ENCODE assay signal across 8 cellular contexts in genomic region chr21:30044447-30045064, GRCh38.
DNase-seq lines count a peak whose midpoint lies in the region; ATAC-seq, FAIRE-seq and TF ChIP-seq lines count a peak whose summit lies in the region.

No MANE protein-coding gene starts in this region.

- TF ChIP-seq POLR2A in A549 (IDR thresholded peaks at IDR 0.05; ENCODE audit: low read length) (no peak), Peyer's patch (IDR thresholded peaks at IDR 0.05) (no peak)

- H3K27ac ChIP-seq in A549 (no peak overlapping the region), Peyer's patch (no peak overlapping the region), smooth muscle cell (ENCODE audit: low read depth) (no peak overlapping the region)

- no peak overlapping the region for H3K9ac ChIP-seq in smooth muscle cell (ENCODE audit: low read depth)

- H4K20me1 ChIP-seq in smooth muscle cell (ENCODE audit: low read depth): no peaks in the 10 kb centered on the region

- peak in 1 of 2 experiments; percentile 6 for DNase-seq in A549 (ENCODE audit: low read depth in 1 of 2, low spot score in 1 of 2)
- no peak for DNase-seq in GM06990 (ENCODE audit: extremely low read depth, insufficient read length)
- peak in 1 of 3 donors; percentile 47 for DNase-seq in Peyer's patch
- peak; percentile 36 for DNase-seq in fibroblast of the aortic adventitia (ENCODE audit: low read depth)
- DNase-seq in smooth muscle cell (lab: John Stamatoyannopoulos, UW; ENCODE audit: unreplicated experiment): no peak
- no peak for DNase-seq in activated gamma-delta T cell (lab: John Stamatoyannopoulos, UW)
- DNase-seq in NK-92 (lab: John Stamatoyannopoulos, UW; ENCODE audit: unreplicated experiment): no peak

- H3K9me3 ChIP-seq in A549 (no peaks in the 10 kb centered on the region), Peyer's patch (no peaks in the 10 kb centered on the region), smooth muscle cell (replicated peaks; ENCODE audit: low read depth) (peaks cover 7% of the 10 kb centered on the region)

- no peak overlapping the region for H2AFZ ChIP-seq in smooth muscle cell (ENCODE audit: low read depth)

- TF ChIP-seq CTCF in A549 (IDR thresholded peaks at IDR 0.05): peak; percentile 44; the same call in 2 of the 3 replicates
- TF ChIP-seq CTCF in GM06990 (IDR thresholded peaks at IDR 0.05; ENCODE audit: insufficient read depth, low read length, poor library complexity, severe bottlenecking): peak; percentile 79
- TF ChIP-seq CTCF in Peyer's patch (IDR thresholded peaks at IDR 0.05): peak in 5 of 6 experiments; percentile 60 to 77 (median 70)
- peak; percentile 89 for TF ChIP-seq CTCF in fibroblast of the aortic adventitia (IDR thresholded peaks at IDR 0.05; ENCODE audit: insufficient read depth, low read length)
- TF ChIP-seq CTCF in smooth muscle cell (IDR thresholded peaks at IDR 0.05; ENCODE audit: borderline replicate concordance, insufficient read depth, poor library complexity, severe bottlenecking): peak; percentile 92

- TF ChIP-seq EP300 in A549 (IDR thresholded peaks at IDR 0.05): no peak

- H3K4me1 ChIP-seq in A549 (no peaks in the 10 kb centered on the region), Peyer's patch (no peaks in the 10 kb centered on the region), smooth muscle cell (ENCODE audit: low read depth) (no peaks in the 10 kb centered on the region)

- H3K4me2 ChIP-seq in A549 (no peak overlapping the region), smooth muscle cell (no peak overlapping the region)

- no peak for FAIRE-seq in A549 (lab: Jason Lieb, UNC)

- H3K79me2 ChIP-seq in smooth muscle cell (ENCODE audit: low read depth): no peaks in the 10 kb centered on the region

- POLR2A ChIA-PET in A549 (lab: Yijun Ruan, JAX): no interaction called here

- WGBS in A549 (ENCODE audit: missing lambda C conversion rate): 2% methylated on average over 3 of the region's 3 CpGs
- 75% methylated on average over 3 of the region's 3 CpGs for WGBS in smooth muscle cell (ENCODE audit: low lambda C conversion rate)

- H3F3A ChIP-seq in smooth muscle cell (ENCODE audit: low read depth): no peaks in the 10 kb centered on the region

- H3K4me3 ChIP-seq in A549 (no peak overlapping the region), GM06990 (replicated peaks; ENCODE audit: low read depth, low read length) (no peak overlapping the region), Peyer's patch (no peak overlapping the region), fibroblast of the aortic adventitia (ENCODE audit: low read depth, low read length) (no peak overlapping the region), smooth muscle cell (no peak overlapping the region)

- no peaks in the 10 kb centered on the region for H3K27me3 ChIP-seq in GM06990 (replicated peaks; ENCODE audit: control insufficient read depth, insufficient read depth, low read length)
- H3K27me3 ChIP-seq in Peyer's patch: no peaks in the 10 kb centered on the region
- no peaks in the 10 kb centered on the region for H3K27me3 ChIP-seq in smooth muscle cell (ENCODE audit: low read depth)

- H3K36me3 ChIP-seq in GM06990 (ENCODE audit: control insufficient read depth, insufficient read depth, low read length): no peaks in the 10 kb centered on the region
- no peaks in the 10 kb centered on the region for H3K36me3 ChIP-seq in Peyer's patch
- H3K36me3 ChIP-seq in smooth muscle cell (ENCODE audit: low read depth): no peaks in the 10 kb centered on the region

- peak; percentile 22 to 26; a peak in 1 of 5 replicates for TF ChIP-seq RAD21 in A549 (conservative IDR thresholded peaks at IDR 0.05 in 1 of 2, IDR thresholded peaks at IDR 0.05 in 1 of 2)

- CTCF ChIA-PET in A549 (lab: Yijun Ruan, JAX): interaction anchor here (1.3 to 2.6 kb wide), 4 partner anchors 10 to 1043 kb away, joined by 3 to 11 read pairs (median 8); no protein-coding TSS in a partner anchor

- ATAC-seq in A549 (no peak), HG03108 (IDR thresholded peaks at IDR 0.05; ENCODE audit: unreplicated experiment) (no peak)

TF ChIP-seq in A549, 52 proteins besides CTCF, POLR2A, EP300 and RAD21:
- TF ChIP-seq HES2 (IDR thresholded peaks at IDR 0.05): no peak
- peak; percentile 38; the same call in 2 of the 3 replicates for TF ChIP-seq SMC3 (IDR thresholded peaks at IDR 0.05)
- no peak for TF ChIP-seq FOXS1 (CRISPR knock-in tag; IDR thresholded peaks at IDR 0.05)
- no peak for TF ChIP-seq JUNB (IDR thresholded peaks at IDR 0.05)
